ENCODE assay signal across 16 cellular contexts in genomic region chr1:224629965-224630364, GRCh38.
"Had no signal": no experiment of that assay in that cellular context is flagged by ENCODE, and none has a peak within 500 bp of the region (broad histone marks: within the 10 kb centered on the region; RNA-seq: fewer than 3 reads in every experiment).

No MANE protein-coding gene starts in this region.

- ATAC-seq: activated T-helper 17 cell treated with anti-CD3 and anti-CD28 coated beads, Interleukin-2, amount 50 U/mL, for 72 hours; heart right ventricle; left lung had no signal

- H3K27ac Mint-ChIP-seq: activated CD4-positive, alpha-beta T cell treated with anti-CD3 and anti-CD28 coated beads, Interleukin-2, amount 10 ng/mL, durations not matched to agents 7 days and 5 days; activated T-helper 17 cell treated with anti-CD3 and anti-CD28 coated beads, Interleukin-2, amount 50 U/mL, for 72 hours; nephron progenitor cell had no signal

- DNase-seq: activated CD4-positive, alpha-beta T cell treated with anti-CD3 and anti-CD28 coated beads, Interleukin-2, amount 10 ng/mL, durations not matched to agents 7 days and 5 days; activated CD4-positive, CD25-positive, alpha-beta regulatory T cell; activated CD8-positive, alpha-beta memory T cell treated with anti-CD3 and anti-CD28 coated beads for 24 hours; activated naive CD4-positive, alpha-beta T cell treated with anti-CD3 and anti-CD28 coated beads, Interleukin-2, amount 50 U/mL, for 16 hours; adrenal gland; cortex of kidney; effector memory CD4-positive, alpha-beta T cell; heart right ventricle; left lung; nephron progenitor cell; stimulated activated CD4-positive, alpha-beta T cell treated with anti-CD3 and anti-CD28 coated beads, Interleukin-12 subunit alpha, Interleukin-12 subunit beta, amount 100 ng/mL, for 4 hours; stimulated activated naive CD4-positive, alpha-beta T cell; trophoblast cell had no signal

- H3K4me3 Mint-ChIP-seq: activated CD4-positive, alpha-beta T cell treated with anti-CD3 and anti-CD28 coated beads, Interleukin-2, amount 10 ng/mL, durations not matched to agents 7 days and 5 days; activated T-helper 17 cell treated with anti-CD3 and anti-CD28 coated beads, Interleukin-2, amount 50 U/mL, for 72 hours; brain; central memory CD8-positive, alpha-beta T cell; nephron progenitor cell had no signal

- H3K36me3 Mint-ChIP-seq: brain had no signal

- H3K27me3 Mint-ChIP-seq: activated T-helper 17 cell treated with anti-CD3 and anti-CD28 coated beads, Interleukin-2, amount 50 U/mL, for 72 hours had no signal

- H3K9me3 Mint-ChIP-seq: activated CD4-positive, alpha-beta T cell treated with anti-CD3 and anti-CD28 coated beads, Interleukin-2, amount 10 ng/mL, durations not matched to agents 7 days and 5 days; activated T-helper 17 cell treated with anti-CD3 and anti-CD28 coated beads, Interleukin-2, amount 50 U/mL, for 72 hours; brain; central memory CD8-positive, alpha-beta T cell; nephron progenitor cell had no signal
